ENCODE assay signal across 19 cellular contexts in the genomic region with DNA sequence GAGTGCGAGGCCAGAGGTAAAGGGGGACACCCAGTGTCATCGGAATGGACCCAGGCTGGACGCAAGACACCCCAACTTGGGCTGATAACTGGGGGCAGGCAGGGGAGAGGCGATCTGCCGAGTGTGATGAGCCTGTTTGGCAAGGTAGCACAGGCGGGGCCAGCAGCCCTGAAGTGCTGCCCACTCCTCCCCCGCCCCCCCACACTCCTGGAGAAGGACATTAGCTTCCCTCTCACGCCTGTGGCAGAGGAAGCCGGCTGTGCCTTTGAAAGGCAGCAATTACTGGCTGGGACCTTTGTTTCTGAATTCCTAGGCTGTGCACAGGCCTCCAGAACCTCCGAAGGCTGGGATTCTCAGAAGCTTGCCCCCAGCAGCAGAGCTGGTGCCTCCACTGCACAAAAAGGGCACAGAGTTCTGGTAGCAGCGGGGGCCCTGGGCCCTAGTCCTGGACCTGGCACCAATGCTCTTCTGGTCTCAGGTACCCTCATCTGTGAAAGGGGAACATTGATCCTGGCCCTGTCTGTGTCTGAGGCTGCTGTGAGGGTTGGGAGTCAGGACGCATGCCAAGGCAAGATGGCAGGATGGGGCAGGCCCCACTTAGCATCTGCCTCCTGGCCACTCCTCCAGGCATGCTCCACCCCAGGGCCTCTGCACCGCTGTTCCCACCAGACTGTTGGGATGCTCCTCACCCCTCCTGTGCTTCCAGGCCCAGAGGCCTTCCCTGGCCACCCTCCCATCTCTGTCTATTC. TPM values are rescaled to one million over a fixed set of nuclear protein-coding genes. Genes with fewer than 3 reads are reported as not detected.
DNase-seq lines count a peak whose midpoint lies in the region; ATAC-seq and TF ChIP-seq lines count a peak whose summit lies in the region.
"Had no signal": no experiment of that assay in that cellular context is flagged by ENCODE, and none has a peak within 500 bp of the region (broad histone marks: within the 10 kb centered on the region; RNA-seq: fewer than 3 reads in every experiment).

No MANE protein-coding gene starts in this region.

- peaks cover 42% of the 10 kb centered on the region for H3K4me1 Mint-ChIP-seq in CD14-positive monocyte
- H3K4me1 Mint-ChIP-seq in CD8-positive, alpha-beta T cell (ENCODE audit: low read depth): peaks cover 23% of the 10 kb centered on the region

- H3K4me1 ChIP-seq in neuronal stem cell (ENCODE audit: control insufficient read depth in 2 of 2, insufficient read depth in 1 of 2, low read depth in 1 of 2, low read length in 2 of 2): peaks cover 66 to 69% of the 10 kb centered on the region in 2 donors
- H3K4me1 ChIP-seq in CD8-positive, alpha-beta T cell (ENCODE audit: insufficient read depth, low read length): peaks cover 7% of the 10 kb centered on the region
- H3K4me1 ChIP-seq: psoas muscle had no signal

- peaks cover 6 to 13% (median 9%) of the 10 kb centered on the region in 3 donors for H3K27me3 Mint-ChIP-seq in CD14-positive monocyte (ENCODE audit: low read depth in 3 of 3)
- no peaks in the 10 kb centered on the region for H3K27me3 Mint-ChIP-seq in CD8-positive, alpha-beta T cell (ENCODE audit: low read depth)
- H3K27me3 Mint-ChIP-seq: T-helper 17 cell had no signal

- H2AFZ ChIP-seq in neuronal stem cell (ENCODE audit: low read length): peak overlapping the region; percentile 76

- no peaks in the 10 kb centered on the region for H3K9me3 ChIP-seq in neuronal stem cell (replicated peaks in 1 of 2; ENCODE audit: control insufficient read depth in 2 of 2, insufficient read depth in 1 of 2, low read depth in 1 of 2, low read length in 2 of 2)
- H3K9me3 ChIP-seq in CD8-positive, alpha-beta T cell (ENCODE audit: low read length): no peaks in the 10 kb centered on the region
- H3K9me3 ChIP-seq: esophagus muscularis mucosa, heart right ventricle, psoas muscle had no signal

- no peak overlapping the region for H4K91ac ChIP-seq in neuronal stem cell (ENCODE audit: low read depth, low read length, poor library complexity)

- no peak overlapping the region for H3K4me3 Mint-ChIP-seq in CD14-positive monocyte
- no peak overlapping the region for H3K4me3 Mint-ChIP-seq in CD8-positive, alpha-beta T cell
- H3K4me3 Mint-ChIP-seq: dendritic cell treated with granulocyte-macrophage colony-stimulating factor and Interleukin-4, amounts not matched to agents 40 ng/mL and 50 ng/mL, for 4 days; T-helper 17 cell had no signal

- CTCF ChIA-PET in CD8-positive, alpha-beta T cell (lab: Charles Lee): no interaction called here

- H3K14ac ChIP-seq in neuronal stem cell (ENCODE audit: low read length): no peak overlapping the region

- H4K8ac ChIP-seq in neuronal stem cell (ENCODE audit: low read depth, low read length): no peak overlapping the region

- no peaks in the 10 kb centered on the region for H3K27me3 ChIP-seq in neuronal stem cell (ENCODE audit: control insufficient read depth in 3 of 3, insufficient read depth in 3 of 3, low read depth in 1 of 3, low read length in 3 of 3)
- no peaks in the 10 kb centered on the region for H3K27me3 ChIP-seq in CD8-positive, alpha-beta T cell (ENCODE audit: insufficient read depth, low read length)
- H3K27me3 ChIP-seq: esophagus muscularis mucosa, heart right ventricle had no signal

- H3K23ac ChIP-seq in neuronal stem cell (ENCODE audit: low read depth, low read length, poor library complexity): no peak overlapping the region

- H3K9ac ChIP-seq in neuronal stem cell (ENCODE audit: low read depth, low read length, poor library complexity): no peak overlapping the region

- peaks cover 0 to 3% of the 10 kb centered on the region in 2 donors for H3K36me3 Mint-ChIP-seq in CD14-positive monocyte
- H3K36me3 Mint-ChIP-seq in CD8-positive, alpha-beta T cell: no peaks in the 10 kb centered on the region

- H3K36me3 ChIP-seq in neuronal stem cell (replicated peaks in 1 of 2; ENCODE audit: control insufficient read depth in 2 of 2, insufficient read depth in 2 of 2, low read length in 2 of 2): no peaks in the 10 kb centered on the region
- H3K36me3 ChIP-seq in CD8-positive, alpha-beta T cell (ENCODE audit: insufficient read depth, low read length): no peaks in the 10 kb centered on the region
- H3K36me3 ChIP-seq: esophagus muscularis mucosa, heart right ventricle had no signal

- intact Hi-C loops in CD14-positive monocyte (cut with micrococcal nuclease): loop anchor here (5.0 to 10.0 kb wide), 2 partner anchors 32 to 50 kb away; no protein-coding TSS in a partner anchor
- intact Hi-C loops in CD8-positive, alpha-beta T cell (cut with DNase I, micrococcal nuclease): no loop called here

- WGBS in neuronal stem cell (ENCODE audit: extremely low coverage in 2 of 2, insufficient read length in 2 of 2, insufficient replicate concordance in 1 of 2), 2 donors: no CpG with 5 or more reads among the region's 13 CpGs

- H3K9me3 Mint-ChIP-seq in CD14-positive monocyte: peaks cover 0 to 8% (median 0%) of the 10 kb centered on the region in 7 donors
- H3K9me3 Mint-ChIP-seq in CD8-positive, alpha-beta T cell: no peaks in the 10 kb centered on the region
- H3K9me3 Mint-ChIP-seq: dendritic cell treated with granulocyte-macrophage colony-stimulating factor and Interleukin-4, amounts not matched to agents 40 ng/mL and 50 ng/mL, for 4 days had no signal

- H3K18ac ChIP-seq in neuronal stem cell (ENCODE audit: low read length): peak overlapping the region; percentile 63

- no peak overlapping the region for H2BK120ac ChIP-seq in neuronal stem cell (ENCODE audit: low read depth, low read length)

- peak overlapping the region; percentile 48 for H2BK12ac ChIP-seq in neuronal stem cell (ENCODE audit: low read length)

- POLR2A ChIA-PET in CD8-positive, alpha-beta T cell (lab: Charles Lee): no interaction called here

- H3K79me1 ChIP-seq in neuronal stem cell (ENCODE audit: low read depth, low read length): no peaks in the 10 kb centered on the region

- H3K4ac ChIP-seq in neuronal stem cell (ENCODE audit: low read length): no peak overlapping the region

- peak overlapping the region; percentile 65 for H2BK15ac ChIP-seq in neuronal stem cell (ENCODE audit: low read length)

- DNase-seq in CD14-positive monocyte (ENCODE audit: low spot score) (no peak), NCI-H2171 (lab: John Stamatoyannopoulos, UW) (peak; percentile 25), globus pallidus (ENCODE audit: low spot score) (peak; percentile 55), neuronal stem cell (ENCODE audit: low spot score) (peak; percentile 55), CD1c-positive myeloid dendritic cell (ENCODE audit: extremely low spot score) (no peak), NCI-H526 treated with DMSO at 0.1 percent for 48 hours (lab: John Stamatoyannopoulos, UW) (no peak)
- no peak for DNase-seq in CD8-positive, alpha-beta T cell
- DNase-seq: activated CD4-positive, CD25-positive, alpha-beta regulatory T cell; activated gamma-delta T cell treated with Interleukin-2 at 50 U/mL for 16 hours; heart right ventricle; kidney glomerular epithelial cell; NCI-H187 treated with DMSO at 0.1 percent for 48 hours; psoas muscle; stimulated activated CD4-positive, alpha-beta T cell treated with anti-CD3 and anti-CD28 coated beads, Interleukin-12 subunit alpha, Interleukin-12 subunit beta, amount 100 ng/mL, for 4 hours; T-helper 17 cell had no signal

- no peak for ATAC-seq in CD8-positive, alpha-beta T cell
- ATAC-seq in HG03025 (IDR thresholded peaks at IDR 0.05; ENCODE audit: low FRiP score, unreplicated experiment): no peak
- ATAC-seq: psoas muscle, Right ventricle myocardium inferior, T-helper 17 cell had no signal

- no peak for TF ChIP-seq CTCF in CD14-positive monocyte (IDR thresholded peaks at IDR 0.05)
- TF ChIP-seq CTCF in CD8-positive, alpha-beta T cell (IDR thresholded peaks at IDR 0.05): no peak

- no peak overlapping the region for H3K4me3 ChIP-seq in neuronal stem cell (ENCODE audit: low read length in 2 of 2)
- no peak overlapping the region for H3K4me3 ChIP-seq in CD8-positive, alpha-beta T cell (ENCODE audit: low read depth, low read length)
- H3K4me3 ChIP-seq: esophagus muscularis mucosa, heart right ventricle, psoas muscle had no signal

- H3K27ac ChIP-seq in neuronal stem cell (replicated peaks; ENCODE audit: low read length): peak overlapping the region; percentile 61
- H3K27ac ChIP-seq in CD8-positive, alpha-beta T cell (ENCODE audit: low read depth, low read length): no peak overlapping the region
- H3K27ac ChIP-seq: esophagus muscularis mucosa, psoas muscle had no signal

- H3K27ac Mint-ChIP-seq in CD14-positive monocyte: peak overlapping the region in 4 of 7 donors; percentile 53 to 97 (median 76)
- H3K27ac Mint-ChIP-seq in CD8-positive, alpha-beta T cell: no peak overlapping the region
- H3K27ac Mint-ChIP-seq: dendritic cell treated with granulocyte-macrophage colony-stimulating factor and Interleukin-4, amounts not matched to agents 40 ng/mL and 50 ng/mL, for 4 days; T-helper 17 cell had no signal

- peak overlapping the region; percentile 77 for H2BK5ac ChIP-seq in neuronal stem cell (ENCODE audit: low read length)

- H3K4me2 ChIP-seq in neuronal stem cell (ENCODE audit: insufficient read depth, low read length, poor library complexity, severe bottlenecking): peak overlapping the region; percentile 19

- peak overlapping the region; percentile 98 for H2AK5ac ChIP-seq in neuronal stem cell (ENCODE audit: low read depth, low read length)

RNA-seq across cellular contexts. Expression of a gene that starts 28.6 kb away (rescaled TPM):
- 10 to 100 TPM; 17.7 to 30.3 TPM for polyA plus RNA-seq in CD14-positive monocyte
- polyA plus RNA-seq in neuronal stem cell (2013, experiment 1 of 2): 22.0 TPM
- 22.8 TPM for polyA plus RNA-seq in neuronal stem cell (2013, experiment 2 of 2)
- 10 to 100 TPM; 71.2 to 79.0 TPM for total RNA-seq in CD8-positive, alpha-beta T cell

Comparison
In these comparisons a context has a peak if more than half of its experiments do, and no peak if none do; other contexts are left out.
1. DNase-seq: peak in NCI-H2171 (single experiment), globus pallidus (single experiment) and neuronal stem cell (single experiment); none in CD14-positive monocyte (single experiment), CD1c-positive myeloid dendritic cell (single experiment), CD8-positive, alpha-beta T cell (0 of 7) and NCI-H526 treated with DMSO at 0.1 percent for 48 hours (single experiment).
2. intact Hi-C loops: an anchor here in CD14-positive monocyte (5.0 to 10.0 kb wide); none called in CD8-positive, alpha-beta T cell.